8 cellular contexts compared by ENCODE assay signal in genomic region chr5:1634337-1634661, GRCh38.
DNase-seq lines count a peak whose midpoint lies in the region; ATAC-seq and TF ChIP-seq lines count a peak whose summit lies in the region.

No MANE protein-coding gene starts in this region.

- TF ChIP-seq CTCF in GM12864 (IDR thresholded peaks at IDR 0.05; ENCODE audit: low read depth, low read length, missing control alignments) (no peak), fibroblast of pulmonary artery (IDR thresholded peaks at IDR 0.05; ENCODE audit: low read length, missing control alignments) (no peak), psoas muscle (IDR thresholded peaks at IDR 0.05) (no peak)

- intact Hi-C loops in psoas muscle (cut with DNase I): no loop called here

- 6 to 31% (median 27%) methylated on average over 16 to 18 of the region's 18 CpGs for WGBS in psoas muscle, 3 donors

- H3K9me3 ChIP-seq in SJSA1 (replicated peaks) (0 out of 2 replicates have a peak, but pooled peaks cover 4% of the 10 kb centered on the region), psoas muscle (no peaks in the 10 kb centered on the region)

- peak overlapping the region; percentile 86 for H3K4me3 ChIP-seq in GM12864 (ENCODE audit: low read depth, low read length)
- H3K4me3 ChIP-seq in SJSA1: 0 out of 2 replicates have a peak overlapping the region, but pooled peaks have one; percentile 9
- peak overlapping the region; percentile 60 for H3K4me3 ChIP-seq in fibroblast of pulmonary artery (replicated peaks; ENCODE audit: low read depth, low read length)
- H3K4me3 ChIP-seq in psoas muscle: peak overlapping the region; percentile 84

- H3K36me3 ChIP-seq in SJSA1 (no peaks in the 10 kb centered on the region), psoas muscle (ENCODE audit: insufficient read depth in 1 of 2, low read depth in 1 of 2) (no peaks in the 10 kb centered on the region)

- ATAC-seq in psoas muscle: peak in 1 of 4 donors; percentile 10
- ATAC-seq in GM18505 (IDR thresholded peaks at IDR 0.05; ENCODE audit: unreplicated experiment): no peak
- no peak for ATAC-seq in GM18498 (IDR thresholded peaks at IDR 0.05; ENCODE audit: unreplicated experiment)

- H3K27ac ChIP-seq in SJSA1: no peak overlapping the region
- peak overlapping the region; percentile 86 for H3K27ac ChIP-seq in psoas muscle

- peaks cover 31% of the 10 kb centered on the region for H3K27me3 ChIP-seq in SJSA1 (replicated peaks)
- H3K27me3 ChIP-seq in psoas muscle (ENCODE audit: insufficient read depth in 3 of 3, low read length in 2 of 3): no peaks in the 10 kb centered on the region

- DNase-seq in GM12864 (ENCODE audit: low read depth): no peak
- DNase-seq in SJSA1 (ENCODE audit: low read depth in 1 of 2, low spot score in 2 of 2): no peak
- no peak for DNase-seq in fibroblast of pulmonary artery (ENCODE audit: low read depth)
- DNase-seq in psoas muscle: no peak
- DNase-seq in NCI-H524 treated with DMSO at 0.1 percent for 48 hours (lab: John Stamatoyannopoulos, UW): no peak
- no peak for DNase-seq in erythroblast (lab: John Stamatoyannopoulos, UW)

- peaks cover 18% of the 10 kb centered on the region for H3K4me1 ChIP-seq in SJSA1 (replicated peaks)
- H3K4me1 ChIP-seq in psoas muscle: no peaks in the 10 kb centered on the region

- TF ChIP-seq POLR2A in GM18505 (IDR thresholded peaks at IDR 0.05; ENCODE audit: borderline replicate concordance, extremely low read depth, insufficient read depth, insufficient read length) (no peak), erythroblast (IDR thresholded peaks at IDR 0.05; ENCODE audit: low read length) (no peak)

Comparison
In these comparisons a context has a peak if more than half of its experiments do, and no peak if none do; other contexts are left out.
1. H3K4me3 ChIP-seq: peak in every context shown above with its lines; median percentile 86 in GM12864; 84 in psoas muscle; 60 in fibroblast of pulmonary artery; 9 in SJSA1.